6 cellular contexts compared by ENCODE assay signal in the genomic region with DNA sequence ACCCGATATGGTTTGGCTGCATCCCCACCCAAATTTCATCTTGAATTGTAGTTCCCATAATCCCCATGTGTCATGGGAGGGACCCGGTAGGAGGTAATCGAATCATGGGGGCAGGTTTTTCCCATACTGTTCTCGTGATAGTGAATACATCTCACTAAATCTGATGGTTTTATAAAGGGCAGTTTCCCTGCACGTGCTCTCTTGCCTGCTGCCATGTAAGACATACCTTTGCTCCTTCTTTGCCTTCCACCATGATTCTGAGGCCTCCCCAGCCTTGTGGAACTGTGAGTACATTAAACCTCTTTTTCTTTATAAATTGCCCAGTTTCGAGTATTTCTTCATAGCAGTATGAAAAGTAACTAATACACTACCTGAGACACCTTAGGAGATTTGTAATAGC. TPM values are rescaled to one million over a fixed set of nuclear protein-coding genes. Genes with fewer than 3 reads are reported as not detected.
DNase-seq lines count a peak whose midpoint lies in the region; ATAC-seq, FAIRE-seq and TF ChIP-seq lines count a peak whose summit lies in the region.
"Not testable (repeated sequence)": the region's sequence is repeated elsewhere in the genome, so short reads cannot be mapped to it uniquely, and the experiment has no call there.
"Had no signal": no experiment of that assay in that cellular context is flagged by ENCODE, and none has a peak within 500 bp of the region (broad histone marks: within the 10 kb centered on the region; RNA-seq: fewer than 3 reads in every experiment).

No MANE protein-coding gene starts in this region.

- peak overlapping the region; percentile 2 for H3K27ac Mint-ChIP-seq in T-helper 17 cell
- not testable (repeated sequence) for H3K27ac Mint-ChIP-seq in endothelial cell (ENCODE audit: unreplicated experiment)
- H3K27ac Mint-ChIP-seq in stimulated activated effector memory CD8-positive, alpha-beta T cell treated with anti-CD3 and anti-CD28 coated beads, Interleukin-12 subunit alpha, Interleukin-12 subunit beta, amount 100 ng/mL, for 72 hours: peak overlapping the region; percentile 10

- not testable (repeated sequence) for H3K4me3 Mint-ChIP-seq in T-helper 17 cell; stimulated activated effector memory CD8-positive, alpha-beta T cell treated with anti-CD3 and anti-CD28 coated beads, Interleukin-12 subunit alpha, Interleukin-12 subunit beta, amount 100 ng/mL, for 72 hours
- peak overlapping the region; percentile 68 for H3K4me3 Mint-ChIP-seq in endothelial cell (ENCODE audit: unreplicated experiment)

- TF ChIP-seq CTCF in K562 (IDR thresholded peaks at IDR 0.05 in 2 of 3, conservative IDR thresholded peaks at IDR 0.05 in 1 of 3; ENCODE audit: insufficient read depth in 2 of 3, low read depth in 1 of 3, low read length in 3 of 3); endothelial cell (IDR thresholded peaks at IDR 0.05; ENCODE audit: unreplicated experiment); HepG2 (CRISPR knock-in tag; IDR thresholded peaks at IDR 0.05): not testable (repeated sequence)

- H3K36me3 ChIP-seq in K562 (ENCODE audit: control insufficient read depth, insufficient read depth, low read length); HepG2 (replicated peaks in 1 of 2; ENCODE audit: control insufficient read depth in 1 of 2, insufficient read depth in 2 of 2, low read length in 2 of 2): not testable (repeated sequence)

- not testable (repeated sequence) for H3K4me2 ChIP-seq in K562 (ENCODE audit: insufficient read depth, low read length); HepG2 (ENCODE audit: low read depth, low read length)

- not testable (repeated sequence) for H3K27me3 Mint-ChIP-seq in T-helper 17 cell; endothelial cell (ENCODE audit: unreplicated experiment)

- H4K20me1 ChIP-seq in K562 (replicated peaks; ENCODE audit: control insufficient read depth, insufficient read depth, low read length); HepG2 (ENCODE audit: insufficient read depth, low read length): not testable (repeated sequence)

- TF ChIP-seq EP300 in K562 (IDR thresholded peaks at IDR 0.05; ENCODE audit: low read length); HepG2 (IDR thresholded peaks at IDR 0.05; ENCODE audit: low read depth in 2 of 2, low read length in 2 of 2); HepG2 (CRISPR knock-in tag; IDR thresholded peaks at IDR 0.05; ENCODE audit: borderline replicate concordance): not testable (repeated sequence)

- not testable (repeated sequence) for DNase-seq in T-helper 17 cell; K562 (ENCODE audit: extremely low read depth in 1 of 4, low spot score in 3 of 4); endothelial cell (ENCODE audit: low spot score); HepG2 (ENCODE audit: low spot score); stimulated activated effector memory CD8-positive, alpha-beta T cell treated with anti-CD3 and anti-CD28 coated beads, Interleukin-12 subunit alpha, Interleukin-12 subunit beta, amount 100 ng/mL, for 72 hours (ENCODE audit: low spot score in 2 of 2)

- H3K36me3 Mint-ChIP-seq in T-helper 17 cell (ENCODE audit: low read depth); stimulated activated effector memory CD8-positive, alpha-beta T cell treated with anti-CD3 and anti-CD28 coated beads, Interleukin-12 subunit alpha, Interleukin-12 subunit beta, amount 100 ng/mL, for 72 hours: not testable (repeated sequence)
- peaks cover 16% of the 10 kb centered on the region for H3K36me3 Mint-ChIP-seq in endothelial cell (ENCODE audit: low read depth, unreplicated experiment)

- H3K9ac ChIP-seq in K562 (ENCODE audit: insufficient read depth in 1 of 2, low read depth in 2 of 2, low read length in 2 of 2); HepG2 (ENCODE audit: insufficient read depth, low read depth, low read length): not testable (repeated sequence)

- not testable (repeated sequence) for H3K9me3 Mint-ChIP-seq in endothelial cell (ENCODE audit: unreplicated experiment); stimulated activated effector memory CD8-positive, alpha-beta T cell treated with anti-CD3 and anti-CD28 coated beads, Interleukin-12 subunit alpha, Interleukin-12 subunit beta, amount 100 ng/mL, for 72 hours

- H3K4me1 ChIP-seq in K562 (replicated peaks in 1 of 2; ENCODE audit: control insufficient read depth in 2 of 2, insufficient read depth in 2 of 2, low read length in 2 of 2): not testable (repeated sequence)
- peaks cover 17% of the 10 kb centered on the region for H3K4me1 ChIP-seq in HepG2 (ENCODE audit: insufficient read depth, low read length)

- POLR2A ChIA-PET in K562 (lab: Yijun Ruan, JAX); HepG2 (lab: Yijun Ruan, JAX): not testable (repeated sequence)

- H3K79me2 ChIP-seq in K562 (ENCODE audit: control insufficient read depth, insufficient read depth, low read length); HepG2 (ENCODE audit: insufficient read depth, low read length): not testable (repeated sequence)

- not testable (repeated sequence) for H3K4me1 Mint-ChIP-seq in T-helper 17 cell; endothelial cell (ENCODE audit: unreplicated experiment); stimulated activated effector memory CD8-positive, alpha-beta T cell treated with anti-CD3 and anti-CD28 coated beads, Interleukin-12 subunit alpha, Interleukin-12 subunit beta, amount 100 ng/mL, for 72 hours

- ATAC-seq in T-helper 17 cell; K562; HepG2; stimulated activated effector memory CD8-positive, alpha-beta T cell treated with anti-CD3 and anti-CD28 coated beads, Interleukin-12 subunit alpha, Interleukin-12 subunit beta, amount 100 ng/mL, for 72 hours: not testable (repeated sequence)

- H3K27me3 ChIP-seq in K562 (ENCODE audit: control insufficient read depth in 2 of 2, insufficient read depth in 2 of 2, low read length in 2 of 2); HepG2 (ENCODE audit: control insufficient read depth in 1 of 2, insufficient read depth in 2 of 2, low read length in 2 of 2): not testable (repeated sequence)

- not testable (repeated sequence) for FAIRE-seq in K562 (lab: Jason Lieb, UNC); HepG2 (lab: Jason Lieb, UNC)

- not testable (repeated sequence) for H2AFZ ChIP-seq in K562 (ENCODE audit: low read depth, low read length); HepG2 (ENCODE audit: low read length)

- not testable (repeated sequence) for H3K9me3 ChIP-seq in T-helper 17 cell (ENCODE audit: control insufficient read depth, low read length, poor library complexity, severe bottlenecking); K562 (replicated peaks; ENCODE audit: control insufficient read depth, insufficient read depth, low read depth, low read length); HepG2 (ENCODE audit: low read length)

- not testable (repeated sequence) for TF ChIP-seq POLR2A in K562 (conservative IDR thresholded peaks at IDR 0.05); HepG2 (IDR thresholded peaks at IDR 0.05; ENCODE audit: insufficient read depth in 1 of 2, low read depth in 2 of 2, low read length in 2 of 2)

- H3K27ac ChIP-seq in K562 (ENCODE audit: extremely low read depth, low read depth, low read length); HepG2 (ENCODE audit: extremely low read length, insufficient read depth, low read length): not testable (repeated sequence)

- in situ Hi-C loops in K562 (cut with MboI); HepG2 (cut with HindIII; ENCODE audit: extremely low pct_ligation_motif_present, low pct_unique_long_range_greater_than_20kb): not testable (repeated sequence)

- TF ChIP-seq RAD21 in K562 (CRISPR knock-in tag; conservative IDR thresholded peaks at IDR 0.05 in 1 of 2, IDR thresholded peaks at IDR 0.05 in 1 of 2); HepG2 (CRISPR knock-in tag; IDR thresholded peaks at IDR 0.05): not testable (repeated sequence)

- CTCF ChIA-PET in K562 (lab: Yijun Ruan, JAX; ENCODE audit: low intra/inter-chr PET ratio); HepG2 (lab: Yijun Ruan, JAX; ENCODE audit: low intra/inter-chr PET ratio, low total read pairs): not testable (repeated sequence)

- intact Hi-C loops in K562 (cut with micrococcal nuclease); HepG2 (cut with micrococcal nuclease; ENCODE audit: unreplicated experiment): not testable (repeated sequence)

- not testable (repeated sequence) for H3K4me3 ChIP-seq in K562; HepG2 (replicated peaks in 1 of 3; ENCODE audit: insufficient read depth in 1 of 3, low read depth in 2 of 3, low read length in 3 of 3)

- not testable (repeated sequence) for H3K9me1 ChIP-seq in K562 (ENCODE audit: control insufficient read depth, insufficient read depth, low read length)

- not testable (repeated sequence) for BruUV-seq in K562 (replicated peaks; lab: Mats Ljungman, UMichigan); HepG2 (replicated peaks; lab: Mats Ljungman, UMichigan)

- WGBS in K562 (ENCODE audit: insufficient coverage, low coverage, missing lambda C conversion rate): 72% methylated on average over 6 of the region's 6 CpGs
- 96% methylated on average over 6 of the region's 6 CpGs for WGBS in HepG2 (ENCODE audit: low lambda C conversion rate)

RNA-seq across cellular contexts. Expression of gene CLEC18C, which starts 32.8 kb away (rescaled TPM):
- total RNA-seq in T-helper 17 cell (1 to 10 TPM in 1 of 2 donors, under 1 TPM in 1; 0.44 to 1.3 TPM), K562 (2014; rRNA removed) (1.0 and 1.3 TPM in 2 replicates), K562 (2014; rRNA removed; fragmentation: Illumina TruSeq; extraction: Trizol) (0.15 TPM in 1 of 2 replicates, not detected in the other), K562 (2015; rRNA removed; fragmentation: Illumina TruSeq; extraction: Trizol) (0.54 and 0.90 TPM in 2 replicates), K562 (2021) (0.62 and 0.89 TPM in 2 replicates), endothelial cell (ENCODE audit: unreplicated experiment) (1.0 TPM), HepG2 (2016; rRNA removed; fragmentation: Illumina TruSeq; extraction: Trizol) (0.13 and 0.15 TPM in 2 replicates)
- 6.2 and 13.1 TPM in 2 replicates for total RNA-seq in K562 (2011; cell fraction: chromatin; rRNA removed; ENCODE audit: low replicate concordance)
- total RNA-seq in K562 (2011; cell fraction: nucleolus; rRNA removed): 11.7 TPM in 2 replicates
- 5.7 and 6.2 TPM in 2 replicates for total RNA-seq in K562 (2011; cell fraction: nucleoplasm; rRNA removed)
- polyA plus RNA-seq in K562 (2011; rRNA removed) (0.35 and 1.1 TPM in 2 replicates), K562 (2014; fragmentation: Illumina TruSeq; extraction: Trizol) (0.06 and 0.11 TPM in 2 replicates), K562 (2014; fragmentation: Nextera tagmentation; extraction: Ambion mirVana) (not detected), K562 (2014; rRNA removed) (0.38 and 0.60 TPM in 2 replicates), HepG2 (2011; rRNA removed) (0.29 and 0.50 TPM in 2 replicates)
- polyA plus RNA-seq in K562 (2011; cell fraction: cytosol; rRNA removed): 0.24 TPM in 2 replicates
- polyA plus RNA-seq in K562 (2011; cell fraction: nucleus; rRNA removed): 10.8 and 12.1 TPM in 2 replicates
- polyA plus RNA-seq in K562 (2012): 0.39 and 0.89 TPM in 2 replicates
- 0.99 and 1.0 TPM in 2 replicates for polyA minus RNA-seq in K562 (2011; rRNA and poly(A)+ RNA removed)
- polyA minus RNA-seq in K562 (2011; cell fraction: cytosol; rRNA and poly(A)+ RNA removed): 0.95 and 2.3 TPM in 2 replicates
- 6.7 and 8.3 TPM in 2 replicates for polyA minus RNA-seq in K562 (2011; cell fraction: nucleus; rRNA and poly(A)+ RNA removed)
- not detected in 2 replicates for total RNA-seq in HepG2 (2016; cell fraction: cytosol; rRNA removed; fragmentation: Illumina TruSeq; extraction: Trizol; ENCODE audit: low read depth)
- not detected in 2 replicates for total RNA-seq in HepG2 (2016; cell fraction: insoluble cytoplasmic fraction; rRNA removed; fragmentation: Illumina TruSeq; extraction: Trizol)
- total RNA-seq in HepG2 (2016; cell fraction: membrane; rRNA removed; fragmentation: Illumina TruSeq; extraction: Trizol): not detected in 2 replicates
- total RNA-seq in HepG2 (2016; cell fraction: nucleus; rRNA removed; fragmentation: Illumina TruSeq; extraction: Trizol): 0.66 TPM in 1 of 2 replicates, not detected in the other
- 0.13 and 0.29 TPM in 2 replicates for polyA plus RNA-seq in HepG2 (2011; cell fraction: cytosol; rRNA removed)
- polyA plus RNA-seq in HepG2 (2011; cell fraction: nucleus; rRNA removed): 2.9 and 3.6 TPM in 2 replicates
- 0.28 and 0.29 TPM in 2 replicates for polyA plus RNA-seq in HepG2 (2012)
- not detected in 2 replicates for polyA plus RNA-seq in HepG2 (2016; cell fraction: cytosol; fragmentation: Illumina TruSeq; extraction: Trizol; ENCODE audit: low read depth)
- polyA plus RNA-seq in HepG2 (2016; cell fraction: insoluble cytoplasmic fraction; fragmentation: Illumina TruSeq; extraction: Trizol; ENCODE audit: low read depth): not detected in 2 replicates
- not detected in 2 replicates for polyA plus RNA-seq in HepG2 (2016; cell fraction: membrane; fragmentation: Illumina TruSeq; extraction: Trizol; ENCODE audit: low read depth)
- 0.59 TPM in 1 of 2 replicates, not detected in the other for polyA plus RNA-seq in HepG2 (2016; cell fraction: nucleus; fragmentation: Illumina TruSeq; extraction: Trizol; ENCODE audit: insufficient read depth, low read depth)
- 0.37 and 2.3 TPM in 2 replicates for polyA minus RNA-seq in HepG2 (2011; rRNA and poly(A)+ RNA removed; ENCODE audit: low replicate concordance)
- polyA minus RNA-seq in HepG2 (2011; cell fraction: cytosol; rRNA and poly(A)+ RNA removed): not detected in 2 replicates
- polyA minus RNA-seq in HepG2 (2011; cell fraction: nucleus; rRNA and poly(A)+ RNA removed): 1.2 and 3.0 TPM in 2 replicates
- total RNA-seq: CD4-positive, alpha-beta T cell had no signal

RNA-seq across cellular contexts. Expression of gene EXOSC6, which starts 45.4 kb away (rescaled TPM):
- total RNA-seq in T-helper 17 cell: 10 to 100 TPM; 27.4 to 31.6 TPM
- total RNA-seq in K562 (2011; cell fraction: chromatin; rRNA removed; ENCODE audit: low replicate concordance): 28.6 and 30.6 TPM in 2 replicates
- 22.5 and 25.3 TPM in 2 replicates for total RNA-seq in K562 (2011; cell fraction: nucleolus; rRNA removed)
- total RNA-seq in K562 (2011; cell fraction: nucleoplasm; rRNA removed): 28.2 and 46.0 TPM in 2 replicates
- total RNA-seq in K562 (2014; rRNA removed): 25.2 and 28.4 TPM in 2 replicates
- total RNA-seq in K562 (2014; rRNA removed; fragmentation: Illumina TruSeq; extraction: Trizol): 17.1 and 18.5 TPM in 2 replicates
- 18.4 and 19.5 TPM in 2 replicates for total RNA-seq in K562 (2015; rRNA removed; fragmentation: Illumina TruSeq; extraction: Trizol)
- total RNA-seq in K562 (2021): 27.6 and 29.0 TPM in 2 replicates
- 9.5 and 11.2 TPM in 2 replicates for polyA plus RNA-seq in K562 (2011; rRNA removed)
- polyA plus RNA-seq in K562 (2011; cell fraction: cytosol; rRNA removed): 13.2 and 14.7 TPM in 2 replicates
- 7.1 and 8.3 TPM in 2 replicates for polyA plus RNA-seq in K562 (2011; cell fraction: nucleus; rRNA removed)
- 7.8 and 8.0 TPM in 2 replicates for polyA plus RNA-seq in K562 (2012)
- 10.0 and 10.3 TPM in 2 replicates for polyA plus RNA-seq in K562 (2014; fragmentation: Illumina TruSeq; extraction: Trizol)
- polyA plus RNA-seq in K562 (2014; fragmentation: Nextera tagmentation; extraction: Ambion mirVana): 10 to 100 TPM in 1 of 2 experiments, 1 to 10 TPM in 1; 9.2 to 11.6 TPM
- polyA plus RNA-seq in K562 (2014; rRNA removed): 15.6 and 21.8 TPM in 2 replicates
- 6.4 and 8.2 TPM in 2 replicates for polyA minus RNA-seq in K562 (2011; rRNA and poly(A)+ RNA removed)
- polyA minus RNA-seq in K562 (2011; cell fraction: cytosol; rRNA and poly(A)+ RNA removed): 10.4 and 13.6 TPM in 2 replicates
- 5.3 and 7.2 TPM in 2 replicates for polyA minus RNA-seq in K562 (2011; cell fraction: nucleus; rRNA and poly(A)+ RNA removed)
- total RNA-seq in endothelial cell (ENCODE audit: unreplicated experiment): 25.1 TPM
- total RNA-seq in HepG2 (2016; rRNA removed; fragmentation: Illumina TruSeq; extraction: Trizol): 37.3 and 39.9 TPM in 2 replicates
- total RNA-seq in HepG2 (2016; cell fraction: cytosol; rRNA removed; fragmentation: Illumina TruSeq; extraction: Trizol; ENCODE audit: low read depth): 5.3 and 5.4 TPM in 2 replicates
- 34.7 and 39.3 TPM in 2 replicates for total RNA-seq in HepG2 (2016; cell fraction: insoluble cytoplasmic fraction; rRNA removed; fragmentation: Illumina TruSeq; extraction: Trizol)
- total RNA-seq in HepG2 (2016; cell fraction: membrane; rRNA removed; fragmentation: Illumina TruSeq; extraction: Trizol): 18.9 and 19.3 TPM in 2 replicates
- total RNA-seq in HepG2 (2016; cell fraction: nucleus; rRNA removed; fragmentation: Illumina TruSeq; extraction: Trizol): 16.9 and 19.9 TPM in 2 replicates
- 11.9 and 13.1 TPM in 2 replicates for polyA plus RNA-seq in HepG2 (2011; rRNA removed)
- 9.7 and 11.4 TPM in 2 replicates for polyA plus RNA-seq in HepG2 (2011; cell fraction: cytosol; rRNA removed)
- 9.3 and 9.8 TPM in 2 replicates for polyA plus RNA-seq in HepG2 (2011; cell fraction: nucleus; rRNA removed)
- polyA plus RNA-seq in HepG2 (2012): 7.2 and 9.5 TPM in 2 replicates
- 3.1 and 3.2 TPM in 2 replicates for polyA plus RNA-seq in HepG2 (2016; cell fraction: cytosol; fragmentation: Illumina TruSeq; extraction: Trizol; ENCODE audit: low read depth)
- polyA plus RNA-seq in HepG2 (2016; cell fraction: insoluble cytoplasmic fraction; fragmentation: Illumina TruSeq; extraction: Trizol; ENCODE audit: low read depth): 28.6 and 29.3 TPM in 2 replicates
- 8.0 and 8.8 TPM in 2 replicates for polyA plus RNA-seq in HepG2 (2016; cell fraction: membrane; fragmentation: Illumina TruSeq; extraction: Trizol; ENCODE audit: low read depth)
- 26.7 and 27.4 TPM in 2 replicates for polyA plus RNA-seq in HepG2 (2016; cell fraction: nucleus; fragmentation: Illumina TruSeq; extraction: Trizol; ENCODE audit: insufficient read depth, low read depth)
- polyA minus RNA-seq in HepG2 (2011; rRNA and poly(A)+ RNA removed; ENCODE audit: low replicate concordance): 8.3 and 9.3 TPM in 2 replicates
- polyA minus RNA-seq in HepG2 (2011; cell fraction: cytosol; rRNA and poly(A)+ RNA removed): 16.9 and 17.1 TPM in 2 replicates
- polyA minus RNA-seq in HepG2 (2011; cell fraction: nucleus; rRNA and poly(A)+ RNA removed): 11.1 and 13.6 TPM in 2 replicates
